In genomic region chr11:119205080-119205479, GRCh38 we compare ENCODE assay signal across 9 cellular contexts. TPM values are rescaled to one million over a fixed set of nuclear protein-coding genes. Genes with fewer than 3 reads are reported as not detected.
DNase-seq lines count a peak whose midpoint lies in the region; ATAC-seq, FAIRE-seq and TF ChIP-seq lines count a peak whose summit lies in the region.
"Had no signal": no experiment of that assay in that cellular context is flagged by ENCODE, and none has a peak within 500 bp of the region (broad histone marks: within the 10 kb centered on the region; RNA-seq: fewer than 3 reads in every experiment).

No MANE protein-coding gene starts in this region.

- ATAC-seq in GM21825 (IDR thresholded peaks at IDR 0.05; ENCODE audit: unreplicated experiment) = no peak

- no peaks in the 10 kb centered on the region for H3K36me3 Mint-ChIP-seq in endodermal cell (ENCODE audit: low read depth)

- peaks cover 28% of the 10 kb centered on the region for H3K4me1 Mint-ChIP-seq in endodermal cell

- no peaks in the 10 kb centered on the region for H3K9me3 Mint-ChIP-seq in endodermal cell

- H3K4me3 ChIP-seq in endodermal cell (ENCODE audit: low read length) (peak overlapping the region; percentile 68), small intestine (ENCODE audit: low read depth in 1 of 2, low read length in 2 of 2) (no peak overlapping the region)

- TF ChIP-seq CTCF in endodermal cell (conservative IDR thresholded peaks at IDR 0.05) = no peak

- DNase-seq in GF-D8 (lab: John Stamatoyannopoulos, UW) (peak; percentile 69), NOMO-1 treated with dmso at 0.1 percent for 144 hours (lab: John Stamatoyannopoulos, UW; ENCODE audit: unreplicated experiment) (peak; percentile 55), endodermal cell (peak; percentile 50), pons (ENCODE audit: low spot score) (peak; percentile 56), NCI-H1417 treated with DMSO at 0.1 percent for 48 hours (lab: John Stamatoyannopoulos, UW) (no peak), NCI-H1930 (lab: John Stamatoyannopoulos, UW) (no peak), small intestine (no peak)

- peak overlapping the region; percentile 96 for H3K4me3 Mint-ChIP-seq in endodermal cell

- H3K9me3 ChIP-seq in endodermal cell (ENCODE audit: control insufficient read depth, low read length) (no peaks in the 10 kb centered on the region), small intestine (ENCODE audit: control insufficient read depth, low read depth) (no peaks in the 10 kb centered on the region)
- H3K9me3 ChIP-seq: mucosa of descending colon had no signal

- H3K27me3 ChIP-seq in endodermal cell (ENCODE audit: control insufficient read depth, insufficient read depth, low read length, poor library complexity, severe bottlenecking) = no peaks in the 10 kb centered on the region
- no peaks in the 10 kb centered on the region for H3K27me3 ChIP-seq in small intestine (ENCODE audit: control insufficient read depth in 2 of 2, insufficient read depth in 2 of 2, low read length in 2 of 2)

- H3K4me1 ChIP-seq in endodermal cell (ENCODE audit: control insufficient read depth, insufficient read depth, low read length) (peaks cover 2% of the 10 kb centered on the region), small intestine (ENCODE audit: control insufficient read depth in 2 of 2, insufficient read depth in 1 of 2, low read depth in 1 of 2, low read length in 1 of 2) (no peaks in the 10 kb centered on the region)

- H3K27ac Mint-ChIP-seq in endodermal cell = no peak overlapping the region

- H3K27me3 Mint-ChIP-seq in endodermal cell (ENCODE audit: insufficient read depth) = peaks cover 3% of the 10 kb centered on the region

- no peak overlapping the region for H3K9ac ChIP-seq in endodermal cell (ENCODE audit: extremely low read depth, low read length, poor library complexity, severe bottlenecking)

- WGBS in endodermal cell (ENCODE audit: insufficient coverage in 1 of 2, insufficient read length in 1 of 2), 2 experiments = 54 to 81% methylated on average over 3 to 9 of the region's 10 CpGs
- WGBS in small intestine, 3 donors = 41 to 70% (median 69%) methylated on average over 10 of the region's 10 CpGs

- H3K36me3 ChIP-seq in endodermal cell (ENCODE audit: control insufficient read depth, insufficient read depth, low read length) = no peaks in the 10 kb centered on the region
- no peaks in the 10 kb centered on the region for H3K36me3 ChIP-seq in small intestine (ENCODE audit: control insufficient read depth in 2 of 2, insufficient read depth in 2 of 2, low read length in 2 of 2)

- H3K27ac ChIP-seq in endodermal cell (ENCODE audit: low read depth, low read length) = no peak overlapping the region
- no peak overlapping the region for H3K27ac ChIP-seq in small intestine (ENCODE audit: low read depth in 1 of 2, low read length in 1 of 2)

- no peak for FAIRE-seq in small intestine (lab: Jason Lieb, UNC)

RNA-seq across cellular contexts. Expression of gene CBL, which starts 1.1 kb away (rescaled TPM):
- total RNA-seq in endodermal cell = 10 to 100 TPM; 40.3 to 52.7 TPM
- 25.1 TPM for polyA plus RNA-seq in endodermal cell (2013, experiment 1 of 2)
- polyA plus RNA-seq in endodermal cell (2013, experiment 2 of 2) = 24.6 TPM
- polyA plus RNA-seq in small intestine = 1 to 10 TPM; 2.2 to 4.9 (median 3.8) TPM

RNA-seq across cellular contexts. Expression of gene NHERF4, which starts 19.8 kb away (rescaled TPM):
- total RNA-seq in endodermal cell = under 1 TPM; 0.11 to 0.97 TPM
- not detected for polyA plus RNA-seq in endodermal cell (2013, experiment 1 of 2)
- 0.17 TPM for polyA plus RNA-seq in endodermal cell (2013, experiment 2 of 2)
- polyA plus RNA-seq in small intestine = 100 to 1,000 TPM in 2 of 3 donors, 10 to 100 TPM in 1; 33.6 to 258 (median 137) TPM

RNA-seq across cellular contexts. Expression of gene NLRX1, which starts 36.6 kb away (rescaled TPM):
- total RNA-seq in endodermal cell = 10 to 100 TPM; 21.8 to 29.6 TPM
- polyA plus RNA-seq in endodermal cell (2013, experiment 1 of 2) = 11.7 TPM
- polyA plus RNA-seq in endodermal cell (2013, experiment 2 of 2) = 9.7 TPM
- polyA plus RNA-seq in small intestine = 1 to 10 TPM; 3.5 to 9.2 (median 4.0) TPM

RNA-seq across cellular contexts. Expression of gene ABCG4, which starts 56.2 kb away (rescaled TPM):
- 1 to 10 TPM; 1.5 to 1.8 TPM for total RNA-seq in endodermal cell
- polyA plus RNA-seq in endodermal cell (2013, experiment 1 of 2) = 1.0 TPM
- 0.83 TPM for polyA plus RNA-seq in endodermal cell (2013, experiment 2 of 2)
- under 1 TPM in 2 of 3 donors, not detected in 1; 0.27 to 0.73 TPM for polyA plus RNA-seq in small intestine

Comparison
In these comparisons a context has a peak if more than half of its experiments do, and no peak if none do; other contexts are left out.
1. DNase-seq: peak in GF-D8 (single experiment), NOMO-1 treated with dmso at 0.1 percent for 144 hours (single experiment), endodermal cell (single experiment) and pons (single experiment); none in NCI-H1417 treated with DMSO at 0.1 percent for 48 hours (single experiment), NCI-H1930 (0 of 2) and small intestine (single experiment).